18 cellular contexts compared by ENCODE assay signal in the genomic region with DNA sequence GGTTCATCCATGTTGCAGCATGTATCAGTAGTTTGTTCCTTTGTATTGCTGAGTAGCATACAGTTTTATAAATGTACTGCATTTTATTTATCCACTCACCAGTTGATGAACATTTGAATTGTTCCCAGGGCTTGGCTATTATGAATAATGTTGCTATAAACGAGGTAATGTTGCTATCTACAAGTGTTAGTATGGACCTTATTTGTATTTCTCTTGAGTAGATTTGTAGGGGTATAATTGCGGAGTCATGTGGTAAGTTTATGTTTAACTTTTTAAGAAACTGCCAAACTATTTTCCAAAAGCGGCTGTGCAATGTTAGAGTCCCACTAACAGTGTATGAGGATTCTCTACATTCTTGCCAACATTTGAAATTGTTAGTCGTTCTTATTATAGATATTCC. TPM values are rescaled to one million over a fixed set of nuclear protein-coding genes. Genes with fewer than 3 reads are reported as not detected.
DNase-seq lines count a peak whose midpoint lies in the region; ATAC-seq, FAIRE-seq and TF ChIP-seq lines count a peak whose summit lies in the region.
"Had no signal": no experiment of that assay in that cellular context is flagged by ENCODE, and none has a peak within 500 bp of the region (broad histone marks: within the 10 kb centered on the region; RNA-seq: fewer than 3 reads in every experiment).

No MANE protein-coding gene starts in this region.

- H3K4me1 ChIP-seq in breast epithelium (no peaks in the 10 kb centered on the region), mammary epithelial cell (ENCODE audit: insufficient read depth, low read length) (no peaks in the 10 kb centered on the region), lung (ENCODE audit: control insufficient read depth in 2 of 2, insufficient read depth in 2 of 2, low read length in 2 of 2) (peaks cover 0 to 8% of the 10 kb centered on the region in 2 donors), upper lobe of left lung (peaks cover 8 to 23% (median 18%) of the 10 kb centered on the region in 4 donors)

- H3K36me3 ChIP-seq in breast epithelium: no peaks in the 10 kb centered on the region
- H3K36me3 ChIP-seq in mammary epithelial cell (ENCODE audit: insufficient read depth, low read length): no peaks in the 10 kb centered on the region
- H3K36me3 ChIP-seq in lung (ENCODE audit: control insufficient read depth in 2 of 2, insufficient read depth in 2 of 2, low read length in 2 of 2): no peaks in the 10 kb centered on the region
- H3K36me3 ChIP-seq in upper lobe of left lung: no peaks in the 10 kb centered on the region

- no peak overlapping the region for H3K9ac ChIP-seq in mammary epithelial cell (ENCODE audit: insufficient read depth, low read length)

- TF ChIP-seq POLR2A in breast epithelium (IDR thresholded peaks at IDR 0.05) (no peak), upper lobe of left lung (IDR thresholded peaks at IDR 0.05) (no peak)

- H3K9me3 ChIP-seq in breast epithelium: no peaks in the 10 kb centered on the region
- no peaks in the 10 kb centered on the region for H3K9me3 ChIP-seq in mammary epithelial cell (replicated peaks; ENCODE audit: insufficient read depth, low read length)
- H3K9me3 ChIP-seq in lung (ENCODE audit: control insufficient read depth in 2 of 2, insufficient read depth in 1 of 2, low read length in 1 of 2): peaks cover 0 to 2% of the 10 kb centered on the region in 2 donors
- H3K9me3 ChIP-seq in upper lobe of left lung: no peaks in the 10 kb centered on the region

- BruUV-seq in mammary epithelial cell (replicated peaks; lab: Mats Ljungman, UMichigan): no TSS peak

- H3K27me3 ChIP-seq in breast epithelium (no peaks in the 10 kb centered on the region), mammary epithelial cell (ENCODE audit: insufficient read depth, low read length) (peaks cover 3% of the 10 kb centered on the region), lung (ENCODE audit: control insufficient read depth, insufficient read depth) (no peaks in the 10 kb centered on the region), upper lobe of left lung (no peaks in the 10 kb centered on the region)

- intact Hi-C loops in breast epithelium (cut with DNase I; ENCODE audit: low total_unique reads): no loop called here
- intact Hi-C loops in mammary epithelial cell (cut with micrococcal nuclease): no loop called here

- H3K27ac ChIP-seq in breast epithelium (peak overlapping the region; percentile 33 to 72), mammary epithelial cell (ENCODE audit: insufficient read depth, low read depth, low read length) (no peak overlapping the region), lung (ENCODE audit: low read depth in 1 of 2, low read length in 1 of 2) (no peak overlapping the region), upper lobe of left lung (peak overlapping the region in 2 of 4 donors; percentile 6 to 79)
- H3K27ac ChIP-seq: 22Rv1, HL-60 had no signal

- H3K4me3 ChIP-seq in breast epithelium (no peak overlapping the region), mammary epithelial cell (replicated peaks in 1 of 3; ENCODE audit: insufficient read depth in 1 of 3, low read depth in 2 of 3, low read length in 3 of 3) (no peak overlapping the region), lung (no peak overlapping the region), upper lobe of left lung (no peak overlapping the region)

- DNase-seq in breast epithelium (ENCODE audit: low spot score in 2 of 2) (no peak), mammary epithelial cell (no peak), lung (ENCODE audit: low spot score) (peak; percentile 4), renal cortical epithelial cell (ENCODE audit: low read depth) (peak; percentile 60), upper lobe of left lung (no peak), NK-92 (lab: John Stamatoyannopoulos, UW; ENCODE audit: unreplicated experiment) (no peak), frontal cortex (ENCODE audit: low spot score in 2 of 2) (no peak), NCI-H82 treated with DMSO at 0.1 percent for 48 hours (lab: John Stamatoyannopoulos, UW; ENCODE audit: unreplicated experiment) (no peak)
- DNase-seq: CD8-positive, alpha-beta T cell; COR-L47; DND-41; GDM1; HCEC 1CT; HFFc6 had no signal

- H4K20me1 ChIP-seq in mammary epithelial cell (ENCODE audit: insufficient read depth, low read length): no peaks in the 10 kb centered on the region

- ATAC-seq in lung (ENCODE audit: insufficient read depth, low FRiP score) (no peak), upper lobe of left lung (ENCODE audit: low FRiP score in 2 of 2) (no peak)
- ATAC-seq: CD8-positive, alpha-beta T cell had no signal

- no peaks in the 10 kb centered on the region for H3K79me2 ChIP-seq in mammary epithelial cell (ENCODE audit: insufficient read depth, low read length)

- H2AFZ ChIP-seq in mammary epithelial cell (ENCODE audit: low read depth, low read length): no peak overlapping the region

- in situ Hi-C loops in mammary epithelial cell (cut with MboI; ENCODE audit: low sequenced_read_pairs in 2 of 2): no loop called here

- TF ChIP-seq EP300 in upper lobe of left lung (IDR thresholded peaks at IDR 0.05): no peak

- FAIRE-seq in frontal cortex (lab: Jason Lieb, UNC): no peak
- FAIRE-seq: GM12892, H1 had no signal

- dilution Hi-C loops in mammary epithelial cell (cut with HindIII; ENCODE audit: low sequenced_read_pairs): no loop called here

- no peak for TF ChIP-seq CTCF in breast epithelium (IDR thresholded peaks at IDR 0.05)
- no peak for TF ChIP-seq CTCF in mammary epithelial cell (conservative IDR thresholded peaks at IDR 0.05 in 1 of 2, IDR thresholded peaks at IDR 0.05 in 1 of 2; ENCODE audit: extremely low read depth in 1 of 2, insufficient read depth in 1 of 2, low read depth in 1 of 2, low read length in 2 of 2)
- no peak for TF ChIP-seq CTCF in lung (IDR thresholded peaks at IDR 0.05; ENCODE audit: control extremely low read depth, extremely low read depth)
- TF ChIP-seq CTCF in upper lobe of left lung (IDR thresholded peaks at IDR 0.05): no peak

- CTCF ChIA-PET in mammary epithelial cell (lab: Charles Lee; ENCODE audit: low non-redundant PET): no interaction called here

- no peak overlapping the region for H3K4me2 ChIP-seq in mammary epithelial cell (ENCODE audit: insufficient read depth, low read depth, low read length)

- WGBS in mammary epithelial cell (ENCODE audit: low coverage, missing lambda C conversion rate): 74% methylated on average over 4 of the region's 4 CpGs
- WGBS in lung, 2 donors: 72 to 84% methylated on average over 4 of the region's 4 CpGs
- 57 to 77% methylated on average over 4 of the region's 4 CpGs for WGBS in upper lobe of left lung, 2 donors

RNA-seq across cellular contexts. Expression of gene GPR160, which starts 13.0 kb away (rescaled TPM):
- 10 to 100 TPM in 2 of 3 donors, 1 to 10 TPM in 1; 4.2 to 31.9 (median 27.9) TPM for total RNA-seq in breast epithelium
- under 1 TPM; 0.33 to 0.66 TPM for total RNA-seq in mammary epithelial cell
- polyA plus RNA-seq in mammary epithelial cell: 0.33 TPM
- not detected for polyA minus RNA-seq in mammary epithelial cell
- total RNA-seq in lung: 10 to 100 TPM; 18.7 to 23.3 TPM
- polyA plus RNA-seq in lung: 10 to 100 TPM; 16.9 to 22.7 TPM
- 28.6 and 50.5 TPM in 2 replicates for total RNA-seq in renal cortical epithelial cell
- 10 to 100 TPM; 11.5 to 49.7 (median 34.1) TPM for total RNA-seq in upper lobe of left lung
- total RNA-seq in frontal cortex: 2.9 TPM

Comparison
In these comparisons a context has a peak if more than half of its experiments do, and no peak if none do; other contexts are left out.
1. H3K27ac ChIP-seq: peak in breast epithelium (2 of 2); none in mammary epithelial cell (single experiment) and lung (0 of 2).
2. DNase-seq: peak in lung (single experiment) and renal cortical epithelial cell (single experiment); none in breast epithelium (0 of 2), mammary epithelial cell (single experiment), upper lobe of left lung (0 of 2), NK-92 (single experiment), frontal cortex (0 of 2) and NCI-H82 treated with DMSO at 0.1 percent for 48 hours (single experiment).